In genomic region chr9:36099718-36100117, GRCh38 we compare ENCODE assay signal across 2 cellular contexts.
TF ChIP-seq lines count a peak whose summit lies in the region.

No MANE protein-coding gene starts in this region.

TF ChIP-seq in SK-N-SH, 30 proteins besides CTCF, POLR2A, EP300 and RAD21 (continued from another document):
- TF ChIP-seq REST (IDR thresholded peaks at IDR 0.05; ENCODE audit: low read depth, low read length), result no peak
- TF ChIP-seq YY1 (IDR thresholded peaks at IDR 0.05; ENCODE audit: low read depth), result no peak
TF ChIP-seq in SK-N-SH: peak in this region for 1.

TF ChIP-seq in SK-N-SH treated with all-trans-retinoic acid at 6 μM for 48 hours, 23 proteins besides CTCF, POLR2A, EP300 and RAD21 (continued from another document):
- no peak for TF ChIP-seq POU6F1 (CRISPR knock-in tag; IDR thresholded peaks at IDR 0.05; ENCODE audit: borderline replicate concordance, low read depth)
- no peak for TF ChIP-seq CSDC2 (CRISPR knock-in tag; IDR thresholded peaks at IDR 0.05)
- TF ChIP-seq BACH2 (CRISPR knock-in tag; IDR thresholded peaks at IDR 0.05; ENCODE audit: borderline replicate concordance), result no peak
- TF ChIP-seq TCF4 (CRISPR knock-in tag; IDR thresholded peaks at IDR 0.05; ENCODE audit: borderline replicate concordance), result no peak
- TF ChIP-seq PPARA (CRISPR knock-in tag; IDR thresholded peaks at IDR 0.05; ENCODE audit: borderline replicate concordance), result no peak
- TF ChIP-seq OSR1 (CRISPR knock-in tag; IDR thresholded peaks at IDR 0.05), result no peak
- no peak for TF ChIP-seq ZNF8 (CRISPR knock-in tag; IDR thresholded peaks at IDR 0.05)
- no peak for TF ChIP-seq GLIS3 (CRISPR knock-in tag; IDR thresholded peaks at IDR 0.05)
- TF ChIP-seq ESRRG (CRISPR knock-in tag; IDR thresholded peaks at IDR 0.05), result no peak
- no peak for TF ChIP-seq TOX (CRISPR knock-in tag; IDR thresholded peaks at IDR 0.05; ENCODE audit: borderline replicate concordance)
- TF ChIP-seq ARNTL (CRISPR knock-in tag; IDR thresholded peaks at IDR 0.05; ENCODE audit: borderline replicate concordance, low read depth), result no peak
- TF ChIP-seq ZFP3 (CRISPR knock-in tag; IDR thresholded peaks at IDR 0.05), result no peak
- TF ChIP-seq ZC3H10 (CRISPR knock-in tag; IDR thresholded peaks at IDR 0.05), result no peak
- no peak for TF ChIP-seq SNAI2 (CRISPR knock-in tag; IDR thresholded peaks at IDR 0.05)
- no peak for TF ChIP-seq ZFP30 (CRISPR knock-in tag; IDR thresholded peaks at IDR 0.05)
- no peak for TF ChIP-seq ZNF70 (CRISPR knock-in tag; IDR thresholded peaks at IDR 0.05)
- no peak for TF ChIP-seq ZNF565 (CRISPR knock-in tag; conservative IDR thresholded peaks at IDR 0.05; ENCODE audit: low read depth)
- no peak for TF ChIP-seq ISL1 (CRISPR knock-in tag; IDR thresholded peaks at IDR 0.05)
